Comparison of ENCODE assay signal across 1 cellular context in the genomic region with DNA sequence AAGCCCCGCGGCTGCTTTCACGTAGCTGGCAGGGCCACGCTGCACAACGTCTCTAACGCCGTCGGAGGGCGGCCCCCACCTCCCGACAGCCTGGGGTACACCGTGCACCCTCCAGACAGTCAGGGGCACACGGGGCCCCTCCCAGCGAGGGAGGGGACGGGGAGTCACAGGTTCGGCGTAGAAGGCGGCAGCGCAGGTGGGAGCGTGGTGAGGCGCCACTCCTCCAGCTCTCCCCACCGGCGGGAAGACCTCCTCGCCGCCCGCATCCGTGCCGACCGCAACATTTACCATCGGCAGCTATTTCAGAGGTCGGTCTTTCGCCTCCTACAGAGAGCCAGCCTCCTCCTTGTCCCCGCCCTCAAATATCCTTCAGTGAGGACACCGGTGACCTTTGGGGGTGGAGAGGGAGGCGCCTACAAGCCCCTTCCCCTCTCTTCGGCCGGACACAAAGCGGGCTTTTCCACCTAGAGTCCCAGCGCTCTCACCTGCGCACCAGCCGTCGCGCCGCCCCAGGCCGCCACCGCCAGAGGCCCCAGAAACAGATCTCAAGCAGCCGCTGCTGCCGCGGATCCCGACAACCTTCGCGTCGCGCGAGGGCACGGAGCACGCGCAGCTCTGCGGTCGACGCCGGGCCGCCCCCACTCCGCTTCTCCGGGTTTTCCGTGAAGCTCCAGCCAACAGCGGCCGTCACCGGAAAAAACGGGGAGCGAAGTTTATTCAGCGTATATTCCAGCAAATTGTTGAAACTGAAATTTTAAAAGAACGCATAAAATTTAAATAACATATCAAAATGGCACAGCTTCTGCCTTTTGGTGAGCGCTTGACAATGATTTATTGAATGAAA.
TF ChIP-seq lines count a peak whose summit lies in the region.

A gene (minus strand): TSS at position 600 of the 844 bp plus-strand sequence. CDS start 20,708 bp downstream, outside the sequence.

TF ChIP-seq in HepG2, 621 proteins besides CTCF, POLR2A, EP300 and RAD21 (continued from another document and continues in another):
- TF ChIP-seq, protein P1, sequence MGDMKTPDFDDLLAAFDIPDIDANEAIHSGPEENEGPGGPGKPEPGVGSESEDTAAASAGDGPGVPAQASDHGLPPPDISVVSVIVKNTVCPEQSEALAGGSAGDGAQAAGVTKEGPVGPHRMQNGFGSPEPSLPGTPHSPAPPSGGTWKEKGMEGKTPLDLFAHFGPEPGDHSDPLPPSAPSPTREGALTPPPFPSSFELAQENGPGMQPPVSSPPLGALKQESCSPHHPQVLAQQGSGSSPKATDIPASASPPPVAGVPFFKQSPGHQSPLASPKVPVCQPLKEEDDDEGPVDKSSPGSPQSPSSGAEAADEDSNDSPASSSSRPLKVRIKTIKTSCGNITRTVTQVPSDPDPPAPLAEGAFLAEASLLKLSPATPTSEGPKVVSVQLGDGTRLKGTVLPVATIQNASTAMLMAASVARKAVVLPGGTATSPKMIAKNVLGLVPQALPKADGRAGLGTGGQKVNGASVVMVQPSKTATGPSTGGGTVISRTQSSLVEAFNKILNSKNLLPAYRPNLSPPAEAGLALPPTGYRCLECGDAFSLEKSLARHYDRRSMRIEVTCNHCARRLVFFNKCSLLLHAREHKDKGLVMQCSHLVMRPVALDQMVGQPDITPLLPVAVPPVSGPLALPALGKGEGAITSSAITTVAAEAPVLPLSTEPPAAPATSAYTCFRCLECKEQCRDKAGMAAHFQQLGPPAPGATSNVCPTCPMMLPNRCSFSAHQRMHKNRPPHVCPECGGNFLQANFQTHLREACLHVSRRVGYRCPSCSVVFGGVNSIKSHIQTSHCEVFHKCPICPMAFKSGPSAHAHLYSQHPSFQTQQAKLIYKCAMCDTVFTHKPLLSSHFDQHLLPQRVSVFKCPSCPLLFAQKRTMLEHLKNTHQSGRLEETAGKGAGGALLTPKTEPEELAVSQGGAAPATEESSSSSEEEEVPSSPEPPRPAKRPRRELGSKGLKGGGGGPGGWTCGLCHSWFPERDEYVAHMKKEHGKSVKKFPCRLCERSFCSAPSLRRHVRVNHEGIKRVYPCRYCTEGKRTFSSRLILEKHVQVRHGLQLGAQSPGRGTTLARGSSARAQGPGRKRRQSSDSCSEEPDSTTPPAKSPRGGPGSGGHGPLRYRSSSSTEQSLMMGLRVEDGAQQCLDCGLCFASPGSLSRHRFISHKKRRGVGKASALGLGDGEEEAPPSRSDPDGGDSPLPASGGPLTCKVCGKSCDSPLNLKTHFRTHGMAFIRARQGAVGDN (CRISPR knock-in tag; IDR thresholded peaks at IDR 0.05) = peak; percentile 99
- TF ChIP-seq NBN (conservative IDR thresholded peaks at IDR 0.05) = no peak
- TF ChIP-seq THAP11 (CRISPR knock-in tag; IDR thresholded peaks at IDR 0.05) = peak; percentile 90
- peak; percentile 93; the same call in 1 of the 2 replicates for TF ChIP-seq ZSCAN20 (CRISPR knock-in tag; IDR thresholded peaks at IDR 0.05; ENCODE audit: borderline replicate concordance)
- TF ChIP-seq HES4 (CRISPR knock-in tag; IDR thresholded peaks at IDR 0.05; ENCODE audit: borderline replicate concordance) = peak; percentile 96; the same call in 1 of the 2 replicates
- 0 out of 2 replicates have a peak, but pooled peaks have one; percentile 24 for TF ChIP-seq ZNF75D (CRISPR knock-in tag; IDR thresholded peaks at IDR 0.05; ENCODE audit: borderline replicate concordance)
- TF ChIP-seq POLR2AphosphoS2 (IDR thresholded peaks at IDR 0.05; ENCODE audit: low read depth, low read length) = 0 out of 2 replicates have a peak, but pooled peaks have one; percentile 20
- TF ChIP-seq, protein P2, sequence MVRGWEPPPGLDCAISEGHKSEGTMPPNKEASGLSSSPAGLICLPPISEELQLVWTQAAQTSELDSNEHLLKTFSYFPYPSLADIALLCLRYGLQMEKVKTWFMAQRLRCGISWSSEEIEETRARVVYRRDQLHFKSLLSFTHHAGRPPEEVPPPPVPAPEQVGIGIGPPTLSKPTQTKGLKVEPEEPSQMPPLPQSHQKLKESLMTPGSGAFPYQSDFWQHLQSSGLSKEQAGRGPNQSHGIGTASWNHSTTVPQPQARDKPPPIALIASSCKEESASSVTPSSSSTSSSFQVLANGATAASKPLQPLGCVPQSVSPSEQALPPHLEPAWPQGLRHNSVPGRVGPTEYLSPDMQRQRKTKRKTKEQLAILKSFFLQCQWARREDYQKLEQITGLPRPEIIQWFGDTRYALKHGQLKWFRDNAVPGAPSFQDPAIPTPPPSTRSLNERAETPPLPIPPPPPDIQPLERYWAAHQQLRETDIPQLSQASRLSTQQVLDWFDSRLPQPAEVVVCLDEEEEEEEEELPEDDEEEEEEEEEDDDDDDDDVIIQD (CRISPR knock-in tag; IDR thresholded peaks at IDR 0.05; ENCODE audit: low read depth) = no peak; the same call in 1 of the 2 replicates
- TF ChIP-seq, protein P3, sequence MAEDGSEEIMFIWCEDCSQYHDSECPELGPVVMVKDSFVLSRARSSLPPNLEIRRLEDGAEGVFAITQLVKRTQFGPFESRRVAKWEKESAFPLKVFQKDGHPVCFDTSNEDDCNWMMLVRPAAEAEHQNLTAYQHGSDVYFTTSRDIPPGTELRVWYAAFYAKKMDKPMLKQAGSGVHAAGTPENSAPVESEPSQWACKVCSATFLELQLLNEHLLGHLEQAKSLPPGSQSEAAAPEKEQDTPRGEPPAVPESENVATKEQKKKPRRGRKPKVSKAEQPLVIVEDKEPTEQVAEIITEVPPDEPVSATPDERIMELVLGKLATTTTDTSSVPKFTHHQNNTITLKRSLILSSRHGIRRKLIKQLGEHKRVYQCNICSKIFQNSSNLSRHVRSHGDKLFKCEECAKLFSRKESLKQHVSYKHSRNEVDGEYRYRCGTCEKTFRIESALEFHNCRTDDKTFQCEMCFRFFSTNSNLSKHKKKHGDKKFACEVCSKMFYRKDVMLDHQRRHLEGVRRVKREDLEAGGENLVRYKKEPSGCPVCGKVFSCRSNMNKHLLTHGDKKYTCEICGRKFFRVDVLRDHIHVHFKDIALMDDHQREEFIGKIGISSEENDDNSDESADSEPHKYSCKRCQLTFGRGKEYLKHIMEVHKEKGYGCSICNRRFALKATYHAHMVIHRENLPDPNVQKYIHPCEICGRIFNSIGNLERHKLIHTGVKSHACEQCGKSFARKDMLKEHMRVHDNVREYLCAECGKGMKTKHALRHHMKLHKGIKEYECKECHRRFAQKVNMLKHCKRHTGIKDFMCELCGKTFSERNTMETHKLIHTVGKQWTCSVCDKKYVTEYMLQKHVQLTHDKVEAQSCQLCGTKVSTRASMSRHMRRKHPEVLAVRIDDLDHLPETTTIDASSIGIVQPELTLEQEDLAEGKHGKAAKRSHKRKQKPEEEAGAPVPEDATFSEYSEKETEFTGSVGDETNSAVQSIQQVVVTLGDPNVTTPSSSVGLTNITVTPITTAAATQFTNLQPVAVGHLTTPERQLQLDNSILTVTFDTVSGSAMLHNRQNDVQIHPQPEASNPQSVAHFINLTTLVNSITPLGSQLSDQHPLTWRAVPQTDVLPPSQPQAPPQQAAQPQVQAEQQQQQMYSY (CRISPR knock-in tag; IDR thresholded peaks at IDR 0.05) = peak; percentile 99
- no peak for TF ChIP-seq DPF2 (CRISPR knock-in tag; IDR thresholded peaks at IDR 0.05; ENCODE audit: borderline replicate concordance, low read depth)
- TF ChIP-seq, protein P4, sequence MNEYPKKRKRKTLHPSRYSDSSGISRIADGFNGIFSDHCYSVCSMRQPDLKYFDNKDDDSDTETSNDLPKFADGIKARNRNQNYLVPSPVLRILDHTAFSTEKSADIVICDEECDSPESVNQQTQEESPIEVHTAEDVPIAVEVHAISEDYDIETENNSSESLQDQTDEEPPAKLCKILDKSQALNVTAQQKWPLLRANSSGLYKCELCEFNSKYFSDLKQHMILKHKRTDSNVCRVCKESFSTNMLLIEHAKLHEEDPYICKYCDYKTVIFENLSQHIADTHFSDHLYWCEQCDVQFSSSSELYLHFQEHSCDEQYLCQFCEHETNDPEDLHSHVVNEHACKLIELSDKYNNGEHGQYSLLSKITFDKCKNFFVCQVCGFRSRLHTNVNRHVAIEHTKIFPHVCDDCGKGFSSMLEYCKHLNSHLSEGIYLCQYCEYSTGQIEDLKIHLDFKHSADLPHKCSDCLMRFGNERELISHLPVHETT (CRISPR knock-in tag; conservative IDR thresholded peaks at IDR 0.05) = peak; percentile 85
- TF ChIP-seq, protein P5, sequence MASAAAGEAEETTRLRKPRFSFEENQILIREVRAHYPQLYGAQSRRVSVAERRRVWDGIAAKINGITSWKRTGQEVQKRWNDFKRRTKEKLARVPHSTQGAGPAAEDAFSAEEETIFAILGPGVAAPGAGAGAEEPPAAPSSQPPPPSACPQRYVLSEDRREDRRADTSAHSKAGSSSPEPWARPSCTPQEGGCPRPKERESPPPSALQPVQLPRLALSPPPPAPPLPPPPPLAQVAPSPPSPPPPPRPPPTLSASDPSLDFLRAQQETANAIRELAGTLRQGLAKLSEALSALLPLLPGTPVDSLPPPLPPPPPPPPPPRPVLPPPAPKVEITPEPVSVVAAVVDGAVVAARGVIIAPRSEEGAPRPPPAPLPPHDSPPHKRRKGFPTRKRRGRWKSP (CRISPR knock-in tag; IDR thresholded peaks at IDR 0.05) = peak; percentile 93
- peak; percentile 80; the same call in 1 of the 2 replicates for TF ChIP-seq JUN (CRISPR knock-in tag; IDR thresholded peaks at IDR 0.05)
- TF ChIP-seq ATF1 (CRISPR knock-in tag; IDR thresholded peaks at IDR 0.05) = peak; percentile 91
- TF ChIP-seq JDP2 (CRISPR knock-in tag; IDR thresholded peaks at IDR 0.05; ENCODE audit: borderline replicate concordance) = 0 out of 2 replicates have a peak, but pooled peaks have one; percentile 49
- TF ChIP-seq FOXA1 (IDR thresholded peaks at IDR 0.05) = no peak
- peak; percentile 68; the same call in 1 of the 2 replicates for TF ChIP-seq FOXA1 (CRISPR knock-in tag; IDR thresholded peaks at IDR 0.05)
- peak; percentile 14; the same call in 1 of the 2 replicates for TF ChIP-seq ZNF879 (CRISPR knock-in tag; IDR thresholded peaks at IDR 0.05)
- TF ChIP-seq, protein P6, sequence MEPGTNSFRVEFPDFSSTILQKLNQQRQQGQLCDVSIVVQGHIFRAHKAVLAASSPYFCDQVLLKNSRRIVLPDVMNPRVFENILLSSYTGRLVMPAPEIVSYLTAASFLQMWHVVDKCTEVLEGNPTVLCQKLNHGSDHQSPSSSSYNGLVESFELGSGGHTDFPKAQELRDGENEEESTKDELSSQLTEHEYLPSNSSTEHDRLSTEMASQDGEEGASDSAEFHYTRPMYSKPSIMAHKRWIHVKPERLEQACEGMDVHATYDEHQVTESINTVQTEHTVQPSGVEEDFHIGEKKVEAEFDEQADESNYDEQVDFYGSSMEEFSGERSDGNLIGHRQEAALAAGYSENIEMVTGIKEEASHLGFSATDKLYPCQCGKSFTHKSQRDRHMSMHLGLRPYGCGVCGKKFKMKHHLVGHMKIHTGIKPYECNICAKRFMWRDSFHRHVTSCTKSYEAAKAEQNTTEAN (CRISPR knock-in tag; conservative IDR thresholded peaks at IDR 0.05) = peak; percentile 89; the same call in 1 of the 2 replicates
- 0 out of 2 replicates have a peak, but pooled peaks have one; percentile 87 for TF ChIP-seq ZNF674 (CRISPR knock-in tag; IDR thresholded peaks at IDR 0.05; ENCODE audit: low read depth)
- TF ChIP-seq ZNF678 (CRISPR knock-in tag; IDR thresholded peaks at IDR 0.05) = peak; percentile 68
- peak; percentile 96 for TF ChIP-seq ZNF543 (CRISPR knock-in tag; IDR thresholded peaks at IDR 0.05)
- TF ChIP-seq ZNF558 (CRISPR knock-in tag; IDR thresholded peaks at IDR 0.05; ENCODE audit: borderline replicate concordance) = no peak
- peak; percentile 46 for TF ChIP-seq HNRNPK (IDR thresholded peaks at IDR 0.05; ENCODE audit: low read depth, low read length, poor library complexity, severe bottlenecking)
- TF ChIP-seq NFE2L2 (IDR thresholded peaks at IDR 0.05; ENCODE audit: low read length) = no peak
- peak; percentile 78 for TF ChIP-seq TSC22D2 (CRISPR knock-in tag; IDR thresholded peaks at IDR 0.05; ENCODE audit: borderline replicate concordance)
- no peak for TF ChIP-seq HMGA1 (CRISPR knock-in tag; conservative IDR thresholded peaks at IDR 0.05)
- no peak for TF ChIP-seq ZNF235 (CRISPR knock-in tag; IDR thresholded peaks at IDR 0.05; ENCODE audit: borderline replicate concordance)
- peak; percentile 93; the same call in 1 of the 2 replicates for TF ChIP-seq ZNF446 (CRISPR knock-in tag; IDR thresholded peaks at IDR 0.05)
- TF ChIP-seq ZFAT (CRISPR knock-in tag; conservative IDR thresholded peaks at IDR 0.05) = peak; percentile 83; the same call in 1 of the 2 replicates
- peak; percentile 4; the same call in 1 of the 2 replicates for TF ChIP-seq ZNF296 (CRISPR knock-in tag; conservative IDR thresholded peaks at IDR 0.05)
- no peak for TF ChIP-seq TRIM24 (CRISPR knock-in tag; IDR thresholded peaks at IDR 0.05)
- peak; percentile 96 for TF ChIP-seq HNRNPLL (IDR thresholded peaks at IDR 0.05; ENCODE audit: low read depth, low read length, poor library complexity, severe bottlenecking)
- peak; percentile 45 for TF ChIP-seq CEBPG (CRISPR knock-in tag; IDR thresholded peaks at IDR 0.05)
- TF ChIP-seq, protein P7, sequence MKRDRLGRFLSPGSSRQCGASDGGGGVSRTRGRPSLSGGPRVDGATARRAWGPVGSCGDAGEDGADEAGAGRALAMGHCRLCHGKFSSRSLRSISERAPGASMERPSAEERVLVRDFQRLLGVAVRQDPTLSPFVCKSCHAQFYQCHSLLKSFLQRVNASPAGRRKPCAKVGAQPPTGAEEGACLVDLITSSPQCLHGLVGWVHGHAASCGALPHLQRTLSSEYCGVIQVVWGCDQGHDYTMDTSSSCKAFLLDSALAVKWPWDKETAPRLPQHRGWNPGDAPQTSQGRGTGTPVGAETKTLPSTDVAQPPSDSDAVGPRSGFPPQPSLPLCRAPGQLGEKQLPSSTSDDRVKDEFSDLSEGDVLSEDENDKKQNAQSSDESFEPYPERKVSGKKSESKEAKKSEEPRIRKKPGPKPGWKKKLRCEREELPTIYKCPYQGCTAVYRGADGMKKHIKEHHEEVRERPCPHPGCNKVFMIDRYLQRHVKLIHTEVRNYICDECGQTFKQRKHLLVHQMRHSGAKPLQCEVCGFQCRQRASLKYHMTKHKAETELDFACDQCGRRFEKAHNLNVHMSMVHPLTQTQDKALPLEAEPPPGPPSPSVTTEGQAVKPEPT (CRISPR knock-in tag; IDR thresholded peaks at IDR 0.05; ENCODE audit: low read depth) = peak; percentile 90; the same call in 1 of the 2 replicates
- TF ChIP-seq RFXAP (CRISPR knock-in tag; IDR thresholded peaks at IDR 0.05; ENCODE audit: borderline replicate concordance) = peak; percentile 77
- TF ChIP-seq ZNF501 (CRISPR knock-in tag; IDR thresholded peaks at IDR 0.05) = peak; percentile 92
- peak; percentile 81 for TF ChIP-seq TEAD2 (CRISPR knock-in tag; IDR thresholded peaks at IDR 0.05)
- peak; percentile 87 for TF ChIP-seq ZMYM4 (CRISPR knock-in tag; IDR thresholded peaks at IDR 0.05)
- no peak; the same call in 1 of the 2 replicates for TF ChIP-seq ZMYM3 (CRISPR knock-in tag; IDR thresholded peaks at IDR 0.05)
- peak; percentile 67 for TF ChIP-seq ZBTB7A (CRISPR knock-in tag; IDR thresholded peaks at IDR 0.05)
- TF ChIP-seq, protein P8, sequence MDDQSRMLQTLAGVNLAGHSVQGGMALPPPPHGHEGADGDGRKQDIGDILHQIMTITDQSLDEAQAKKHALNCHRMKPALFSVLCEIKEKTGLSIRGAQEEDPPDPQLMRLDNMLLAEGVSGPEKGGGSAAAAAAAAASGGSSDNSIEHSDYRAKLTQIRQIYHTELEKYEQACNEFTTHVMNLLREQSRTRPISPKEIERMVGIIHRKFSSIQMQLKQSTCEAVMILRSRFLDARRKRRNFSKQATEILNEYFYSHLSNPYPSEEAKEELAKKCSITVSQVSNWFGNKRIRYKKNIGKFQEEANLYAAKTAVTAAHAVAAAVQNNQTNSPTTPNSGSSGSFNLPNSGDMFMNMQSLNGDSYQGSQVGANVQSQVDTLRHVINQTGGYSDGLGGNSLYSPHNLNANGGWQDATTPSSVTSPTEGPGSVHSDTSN (CRISPR knock-in tag; IDR thresholded peaks at IDR 0.05; ENCODE audit: borderline replicate concordance) = no peak; the same call in none of the 2 replicates
- peak; percentile 64 for TF ChIP-seq ZNF138 (CRISPR knock-in tag; IDR thresholded peaks at IDR 0.05; ENCODE audit: low read depth)
- TF ChIP-seq ZNF343 (CRISPR knock-in tag; IDR thresholded peaks at IDR 0.05) = 0 out of 2 replicates have a peak, but pooled peaks have one; percentile 52
- no peak; the same call in 1 of the 2 replicates for TF ChIP-seq ZNF572 (CRISPR knock-in tag; IDR thresholded peaks at IDR 0.05)
